24 cellular contexts compared by ENCODE assay signal in genomic region chr15:67717776-67718175, GRCh38.
DNase-seq lines count a peak whose midpoint lies in the region; ATAC-seq, FAIRE-seq and TF ChIP-seq lines count a peak whose summit lies in the region.
"Had no signal": no experiment of that assay in that cellular context is flagged by ENCODE, and none has a peak within 500 bp of the region (broad histone marks: within the 10 kb centered on the region; RNA-seq: fewer than 3 reads in every experiment).

No MANE protein-coding gene starts in this region.

- in situ Hi-C loops in K562 (cut with MboI): no loop called here

- H3K27ac Mint-ChIP-seq in activated T-cell treated with anti-CD3 and anti-CD28 coated beads, Interleukin-2, amount 50 U/mL, for 72 hours: no peak overlapping the region
- H3K27ac Mint-ChIP-seq: B cell; CD8-positive, alpha-beta T cell; HFFc6 had no signal

- H3K79me2 ChIP-seq in OCI-LY1 (ENCODE audit: insufficient read depth, low read length) (no peaks in the 10 kb centered on the region), K562 (ENCODE audit: control insufficient read depth, insufficient read depth, low read length) (no peaks in the 10 kb centered on the region)

- H3K4me2 ChIP-seq in OCI-LY1 (ENCODE audit: low read length): no peak overlapping the region
- H3K4me2 ChIP-seq in K562 (ENCODE audit: insufficient read depth, low read length): no peak overlapping the region
- H3K4me2 ChIP-seq: BLaER1 treated with 17β-estradiol and CSF1 and Interleukin-3, amounts not matched to agents 10 nM and 100 nM had no signal

- H4K20me1 ChIP-seq in OCI-LY1 (ENCODE audit: insufficient read depth, low read length) (no peaks in the 10 kb centered on the region), K562 (replicated peaks; ENCODE audit: control insufficient read depth, insufficient read depth, low read length) (no peaks in the 10 kb centered on the region)
- H4K20me1 ChIP-seq: BLaER1 treated with 17β-estradiol and CSF1 and Interleukin-3, amounts not matched to agents 10 nM and 100 nM had no signal

- intact Hi-C loops in K562 (cut with micrococcal nuclease): no loop called here
- intact Hi-C loops in ascending aorta (cut with DNase I): no loop called here

- no peak for TF ChIP-seq CTCF in OCI-LY1 (IDR thresholded peaks at IDR 0.05; ENCODE audit: low read length)
- no peak for TF ChIP-seq CTCF in K562 (IDR thresholded peaks at IDR 0.05 in 2 of 3, conservative IDR thresholded peaks at IDR 0.05 in 1 of 3; ENCODE audit: insufficient read depth in 2 of 3, low read depth in 1 of 3, low read length in 3 of 3)
- no peak for TF ChIP-seq CTCF in D721Med (IDR thresholded peaks at IDR 0.05; ENCODE audit: insufficient read depth, missing control alignments)
- no peak for TF ChIP-seq CTCF in ascending aorta (IDR thresholded peaks at IDR 0.05)

- no peaks in the 10 kb centered on the region for H3K9me2 ChIP-seq in OCI-LY1 (ENCODE audit: low read depth, low read length)

- POLR2A ChIA-PET in K562 (lab: Yijun Ruan, JAX): interaction anchor here (0.6 kb wide), 1 partner anchor 500 kb away, joined by 3 read pairs; no protein-coding TSS in a partner anchor

- H3K27ac ChIP-seq in OCI-LY1 (ENCODE audit: low read depth, low read length, poor library complexity, severe bottlenecking): peak overlapping the region; percentile 9
- H3K27ac ChIP-seq in K562 (ENCODE audit: extremely low read depth, low read depth, low read length): no peak overlapping the region
- H3K27ac ChIP-seq in ascending aorta: no peak overlapping the region
- H3K27ac ChIP-seq: BLaER1 treated with 17β-estradiol and CSF1 and Interleukin-3, amounts not matched to agents 10 nM and 100 nM had no signal

- H3K36me3 ChIP-seq in OCI-LY1 (ENCODE audit: insufficient read depth, low read length) (no peaks in the 10 kb centered on the region; the same call in none of the 2 replicates), K562 (ENCODE audit: control insufficient read depth, insufficient read depth, low read length) (no peaks in the 10 kb centered on the region), ascending aorta (no peaks in the 10 kb centered on the region)

- no peak for TF ChIP-seq POLR2A in K562 (conservative IDR thresholded peaks at IDR 0.05)

- H3K27me3 Mint-ChIP-seq in activated T-cell treated with anti-CD3 and anti-CD28 coated beads, Interleukin-2, amount 50 U/mL, for 72 hours (ENCODE audit: low read depth): no peaks in the 10 kb centered on the region
- H3K27me3 Mint-ChIP-seq: B cell had no signal

- no peaks in the 10 kb centered on the region for H3K9me3 ChIP-seq in OCI-LY1 (ENCODE audit: low read length)
- H3K9me3 ChIP-seq in K562 (replicated peaks; ENCODE audit: control insufficient read depth, insufficient read depth, low read depth, low read length): no peaks in the 10 kb centered on the region
- no peaks in the 10 kb centered on the region for H3K9me3 ChIP-seq in ascending aorta
- H3K9me3 ChIP-seq: BLaER1 treated with 17β-estradiol and CSF1 and Interleukin-3, amounts not matched to agents 10 nM and 100 nM had no signal

- peaks cover 0 to 2% of the 10 kb centered on the region in 2 donors for H3K9me3 Mint-ChIP-seq in activated T-cell treated with anti-CD3 and anti-CD28 coated beads, Interleukin-2, amount 50 U/mL, for 72 hours
- H3K9me3 Mint-ChIP-seq: CD8-positive, alpha-beta T cell; HFFc6 had no signal

- no TSS peak for BruUV-seq in K562 (replicated peaks; lab: Mats Ljungman, UMichigan)

- H3K27me3 ChIP-seq in OCI-LY1 (ENCODE audit: insufficient read depth, low read length) (no peaks in the 10 kb centered on the region), K562 (ENCODE audit: control insufficient read depth in 2 of 2, insufficient read depth in 2 of 2, low read length in 2 of 2) (no peaks in the 10 kb centered on the region), ascending aorta (no peaks in the 10 kb centered on the region)
- H3K27me3 ChIP-seq: BLaER1 treated with 17β-estradiol and CSF1 and Interleukin-3, amounts not matched to agents 10 nM and 100 nM had no signal

- H3K4me1 Mint-ChIP-seq in activated T-cell treated with anti-CD3 and anti-CD28 coated beads, Interleukin-2, amount 50 U/mL, for 72 hours (ENCODE audit: low read depth): no peaks in the 10 kb centered on the region

- no peak for TF ChIP-seq EP300 in K562 (IDR thresholded peaks at IDR 0.05; ENCODE audit: low read length)

- CTCF ChIA-PET in K562 (lab: Yijun Ruan, JAX; ENCODE audit: low intra/inter-chr PET ratio): no interaction called here

- no peaks in the 10 kb centered on the region for H3F3A ChIP-seq in OCI-LY1 (ENCODE audit: insufficient read depth, low read length)

- H3K36me3 Mint-ChIP-seq in activated T-cell treated with anti-CD3 and anti-CD28 coated beads, Interleukin-2, amount 50 U/mL, for 72 hours (ENCODE audit: insufficient read depth in 2 of 2): no peaks in the 10 kb centered on the region

- FAIRE-seq in K562 (lab: Jason Lieb, UNC) (peak; percentile 73), D721Med (lab: Jason Lieb, UNC) (no peak)
- FAIRE-seq: A204.1, G401.6, GM12892, HTR-8/SVneo had no signal

- no peak for DNase-seq in K562 (ENCODE audit: extremely low read depth in 1 of 4, low spot score in 3 of 4)
- DNase-seq in myocyte (ENCODE audit: low read depth): peak; percentile 32
- peak; percentile 15 for DNase-seq in renal cortical epithelial cell (ENCODE audit: low read depth)
- DNase-seq in activated T-cell treated with anti-CD3 and anti-CD28 coated beads, Interleukin-2, amount 50 U/mL, for 72 hours: no peak
- no peak for DNase-seq in cerebellar cortex (ENCODE audit: low spot score)
- no peak for DNase-seq in D721Med (ENCODE audit: insufficient read length, low spot score)
- DNase-seq in ascending aorta (ENCODE audit: low spot score in 2 of 2): no peak
- DNase-seq: Calu3; CD8-positive, alpha-beta T cell; DMS 273 treated with DMSO at 0.1 percent for 48 hours; DMS53; GOT3; H7; HFFc6; IMR-90; KBM-7 had no signal

- H3K9ac ChIP-seq in OCI-LY1 (ENCODE audit: low read length): no peak overlapping the region
- no peak overlapping the region for H3K9ac ChIP-seq in K562 (ENCODE audit: insufficient read depth in 1 of 2, low read depth in 2 of 2, low read length in 2 of 2)
- H3K9ac ChIP-seq: BLaER1 treated with 17β-estradiol and CSF1 and Interleukin-3, amounts not matched to agents 10 nM and 100 nM had no signal

- H3K4me1 ChIP-seq in OCI-LY1 (ENCODE audit: insufficient read depth, low read length, severe bottlenecking) (peaks cover 38% of the 10 kb centered on the region), K562 (replicated peaks in 1 of 2; ENCODE audit: control insufficient read depth in 2 of 2, insufficient read depth in 2 of 2, low read length in 2 of 2) (peaks cover 0 to 8% of the 10 kb centered on the region in 2 experiments; a peak in 3 of 5 replicates), ascending aorta (no peaks in the 10 kb centered on the region)

- no peak for ATAC-seq in K562
- ATAC-seq in activated T-cell treated with anti-CD3 and anti-CD28 coated beads, Interleukin-2, amount 50 U/mL, for 72 hours (replicated peaks in 1 of 2): no peak
- ATAC-seq: CD8-positive, alpha-beta T cell; HCT116 had no signal

- H2AFZ ChIP-seq in OCI-LY1 (ENCODE audit: low read length) (no peak overlapping the region), K562 (ENCODE audit: low read depth, low read length) (no peak overlapping the region)

- no peak for TF ChIP-seq RAD21 in K562 (CRISPR knock-in tag; conservative IDR thresholded peaks at IDR 0.05 in 1 of 2, IDR thresholded peaks at IDR 0.05 in 1 of 2)

- H3K4me3 ChIP-seq in OCI-LY1 (ENCODE audit: low read depth, low read length, poor library complexity, severe bottlenecking) (no peak overlapping the region), K562 (no peak overlapping the region), ascending aorta (no peak overlapping the region)
- H3K4me3 ChIP-seq: BLaER1 treated with 17β-estradiol and CSF1 and Interleukin-3, amounts not matched to agents 10 nM and 100 nM had no signal

- no peak overlapping the region for H3K4me3 Mint-ChIP-seq in activated T-cell treated with anti-CD3 and anti-CD28 coated beads, Interleukin-2, amount 50 U/mL, for 72 hours
- H3K4me3 Mint-ChIP-seq: B cell; CD8-positive, alpha-beta T cell; HFFc6 had no signal

- 60% methylated on average over 1 of the region's 1 CpG for WGBS in K562 (ENCODE audit: insufficient coverage, low coverage, missing lambda C conversion rate)

- H3K9me1 ChIP-seq in K562 (ENCODE audit: control insufficient read depth, insufficient read depth, low read length): no peaks in the 10 kb centered on the region

TF ChIP-seq in K562, 482 proteins besides CTCF, POLR2A, EP300 and RAD21:
- no peak for TF ChIP-seq CEBPG (CRISPR knock-in tag; IDR thresholded peaks at IDR 0.05)
- TF ChIP-seq CEBPG (tag; conservative IDR thresholded peaks at IDR 0.05 in 1 of 2, IDR thresholded peaks at IDR 0.05 in 1 of 2): 0 out of 4 replicates have a peak, but pooled peaks of 1 of the 2 experiments have one; percentile 22
- no peak for TF ChIP-seq PCBP1 (IDR thresholded peaks at IDR 0.05; ENCODE audit: low read depth, low read length, poor library complexity, severe bottlenecking)
- TF ChIP-seq PTBP1 (IDR thresholded peaks at IDR 0.05; ENCODE audit: low read depth, low read length): no peak
- TF ChIP-seq ZNF280B (CRISPR knock-in tag; IDR thresholded peaks at IDR 0.05): no peak

Comparison
In these comparisons a context has a peak if more than half of its experiments do, and no peak if none do; other contexts are left out.
1. DNase-seq: peak in myocyte (single experiment) and renal cortical epithelial cell (single experiment); none in K562 (0 of 4), activated T-cell treated with anti-CD3 and anti-CD28 coated beads, Interleukin-2, amount 50 U/mL, for 72 hours (0 of 2), cerebellar cortex (single experiment), D721Med (single experiment) and ascending aorta (0 of 2).